ENCODE assay signal across 31 cellular contexts in the genomic region with DNA sequence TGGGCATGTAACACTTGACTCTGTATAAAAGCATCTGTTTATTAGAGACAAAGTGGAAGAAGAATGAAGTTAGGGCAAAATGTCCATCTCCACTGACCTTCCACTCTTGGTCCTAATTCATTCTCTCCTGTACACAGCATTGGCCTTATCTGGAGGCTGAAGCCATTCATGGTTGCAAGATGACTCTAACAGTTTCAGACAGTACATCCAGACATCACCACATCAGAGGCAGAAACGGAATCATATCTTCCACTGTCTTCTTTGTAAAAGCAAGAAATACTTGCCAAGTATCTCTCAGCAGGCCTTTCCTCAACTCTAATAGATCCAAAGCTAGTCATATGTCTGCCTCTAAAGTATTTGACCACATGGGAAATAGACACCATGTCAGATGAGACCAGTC. TPM values are rescaled to one million over a fixed set of nuclear protein-coding genes. Genes with fewer than 3 reads are reported as not detected.
"Had no signal": no experiment of that assay in that cellular context is flagged by ENCODE, and none has a peak within 500 bp of the region (broad histone marks: within the 10 kb centered on the region; RNA-seq: fewer than 3 reads in every experiment).

No MANE protein-coding gene starts in this region.

- H3K9me3 Mint-ChIP-seq: activated CD4-positive, alpha-beta memory T cell treated with anti-CD3 and anti-CD28 coated beads for 36 hours; activated T-cell treated with anti-CD3 and anti-CD28 coated beads, Interleukin-2, amount 50 U/mL, for 4 hours; effector memory CD8-positive, alpha-beta T cell; neural progenitor cell; T-helper 1 cell treated with Interleukin-12 subunit alpha and Interleukin-12 subunit beta and Interleukin-4 antibody, amounts not matched to agents 30 μg/mL and 1 μg/mL, for 36 hours had no signal

- H3K27ac Mint-ChIP-seq: activated CD4-positive, alpha-beta memory T cell treated with anti-CD3 and anti-CD28 coated beads for 36 hours; effector memory CD8-positive, alpha-beta T cell; natural killer cell; neural progenitor cell; T-helper 1 cell treated with Interleukin-12 subunit alpha and Interleukin-12 subunit beta and Interleukin-4 antibody, amounts not matched to agents 30 μg/mL and 1 μg/mL, for 36 hours had no signal

- H3K4me1 Mint-ChIP-seq: natural killer cell, neural progenitor cell had no signal

- H3K4me3 Mint-ChIP-seq: activated CD4-positive, alpha-beta memory T cell treated with anti-CD3 and anti-CD28 coated beads for 36 hours; activated T-cell treated with anti-CD3 and anti-CD28 coated beads, Interleukin-2, amount 50 U/mL, for 4 hours; effector memory CD8-positive, alpha-beta T cell; natural killer cell; T-helper 1 cell treated with Interleukin-12 subunit alpha and Interleukin-12 subunit beta and Interleukin-4 antibody, amounts not matched to agents 30 μg/mL and 1 μg/mL, for 36 hours had no signal

- H3K9me3 ChIP-seq: gastrocnemius medialis, left ventricle myocardium inferior, psoas muscle, thoracic aorta, uterus had no signal

- H3K4me2 ChIP-seq: hepatocyte, neural progenitor cell had no signal

- H3K27ac ChIP-seq: cardiac muscle cell, gastrocnemius medialis, hepatocyte, left ventricle myocardium inferior, neural progenitor cell, parathyroid adenoma, psoas muscle, thoracic aorta, uterus, VCaP had no signal

- ATAC-seq: activated T-cell treated with anti-CD3 and anti-CD28 coated beads, Interleukin-2, amount 50 U/mL, for 4 hours; effector memory CD8-positive, alpha-beta T cell; gastrocnemius medialis; natural killer cell; psoas muscle had no signal

- H3K4me1 ChIP-seq: gastrocnemius medialis, neural progenitor cell, parathyroid adenoma, psoas muscle, uterus had no signal

- H3K4me3 ChIP-seq: cardiac muscle cell, gastrocnemius medialis, hepatocyte, left ventricle myocardium inferior, lung, neural progenitor cell, psoas muscle, thoracic aorta, uterus had no signal

- H3K36me3 Mint-ChIP-seq: activated CD4-positive, alpha-beta memory T cell treated with anti-CD3 and anti-CD28 coated beads for 36 hours; natural killer cell; neural progenitor cell had no signal

- H3K9ac ChIP-seq: neural progenitor cell, parathyroid adenoma had no signal

- DNase-seq: activated CD4-positive, alpha-beta memory T cell treated with anti-CD3 and anti-CD28 coated beads for 36 hours; activated CD4-positive, alpha-beta T cell treated with anti-CD3 and anti-CD28 coated beads for 48 hours; activated CD8-positive, alpha-beta memory T cell treated with anti-CD3 and anti-CD28 coated beads, Interleukin-2, amount 50 U/mL, for 48 hours; activated naive CD4-positive, alpha-beta T cell treated with Interleukin-2 at 50 U/mL for 16 hours; activated T-cell treated with anti-CD3 and anti-CD28 coated beads, Interleukin-2, amount 50 U/mL, for 4 hours; cerebellar nuclear complex; cortex of kidney; effector memory CD8-positive, alpha-beta T cell; erythroblast; gastrocnemius medialis; islet precursor cell; left ventricle myocardium inferior; mesendoderm; natural killer cell; occipital lobe; psoas muscle; stimulated activated CD4-positive, alpha-beta T cell treated with anti-CD3 and anti-CD28 coated beads, Interleukin-15, amount 100 ng/mL, for 24 hours; stimulated activated CD4-positive, alpha-beta T cell treated with anti-CD3 and anti-CD28 coated beads, Interleukin-2, amount 100 ng/mL, for 24 hours; stimulated activated naive CD4-positive, alpha-beta T cell; T-helper 9 cell; trophoblast cell; uterus had no signal

- H3K27me3 ChIP-seq: cardiac muscle cell, gastrocnemius medialis, hepatocyte, neural progenitor cell, uterus had no signal

- H2AFZ ChIP-seq: hepatocyte, neural progenitor cell, parathyroid adenoma had no signal

- H3K36me3 ChIP-seq: cardiac muscle cell, gastrocnemius medialis, left ventricle myocardium inferior, neural progenitor cell, thoracic aorta, uterus had no signal

RNA-seq across cellular contexts. Expression of gene PTHLH, which starts 41.1 kb away (rescaled TPM):
- total RNA-seq: cardiac muscle cell, mononuclear cell, natural killer cell, occipital lobe had no signal
- polyA plus RNA-seq: cardiac muscle cell had no signal
